ENCODE assay signal across 10 cellular contexts in genomic region chr17:15377608-15378007, GRCh38. TPM values are rescaled to one million over a fixed set of nuclear protein-coding genes. Genes with fewer than 3 reads are reported as not detected.
A peak's percentile ranks its signal among the peaks of the same experiment; 100 is the strongest.
DNase-seq lines count a peak whose midpoint lies in the region; ATAC-seq and TF ChIP-seq lines count a peak whose summit lies in the region.
"Had no signal": no experiment of that assay in that cellular context is flagged by ENCODE, and none has a peak within 500 bp of the region (broad histone marks: within the 10 kb centered on the region; RNA-seq: fewer than 3 reads in every experiment).

No MANE protein-coding gene starts in this region.

- H3K79me1 ChIP-seq in mesenchymal stem cell (replicated peaks; ENCODE audit: low read length, poor library complexity, severe bottlenecking) = no peaks in the 10 kb centered on the region

- ATAC-seq in upper lobe of right lung = peak; percentile 51
- ATAC-seq in GM21576 (IDR thresholded peaks at IDR 0.05; ENCODE audit: unreplicated experiment) = no peak
- ATAC-seq in CD8-positive, alpha-beta T cell = no peak

- H3K9ac ChIP-seq in mesenchymal stem cell (ENCODE audit: low read length) = peak overlapping the region; percentile 62

- peaks cover 3% of the 10 kb centered on the region for H3K9me3 Mint-ChIP-seq in chondrocyte (ENCODE audit: low read depth)
- H3K9me3 Mint-ChIP-seq in CD8-positive, alpha-beta T cell = no peaks in the 10 kb centered on the region

- H3K36me3 Mint-ChIP-seq in chondrocyte (ENCODE audit: low read depth) = no peaks in the 10 kb centered on the region
- no peaks in the 10 kb centered on the region for H3K36me3 Mint-ChIP-seq in CD8-positive, alpha-beta T cell

- WGBS in mesenchymal stem cell = 46% methylated on average over 6 of the region's 6 CpGs

- H3K4me2 ChIP-seq in mesenchymal stem cell (ENCODE audit: low read length, poor library complexity, severe bottlenecking) = peak overlapping the region; percentile 61

- H3K27me3 ChIP-seq in mesenchymal stem cell (ENCODE audit: control insufficient read depth in 1 of 2, insufficient read depth in 1 of 2, low read length in 2 of 2) (no peaks in the 10 kb centered on the region), upper lobe of right lung (no peaks in the 10 kb centered on the region)
- no peaks in the 10 kb centered on the region for H3K27me3 ChIP-seq in CD8-positive, alpha-beta T cell (ENCODE audit: insufficient read depth, low read length)
- H3K27me3 ChIP-seq: adrenal gland had no signal

- H3K4me1 Mint-ChIP-seq in chondrocyte (ENCODE audit: low read depth) = peaks cover 19% of the 10 kb centered on the region
- H3K4me1 Mint-ChIP-seq in CD8-positive, alpha-beta T cell (ENCODE audit: low read depth) = no peaks in the 10 kb centered on the region

- peak overlapping the region; percentile 80 for H3K27ac Mint-ChIP-seq in chondrocyte (ENCODE audit: unreplicated experiment)
- H3K27ac Mint-ChIP-seq in CD8-positive, alpha-beta T cell = no peak overlapping the region

- DNase-seq in HT1080 (ENCODE audit: low read depth) (peak; percentile 70), chondrocyte (ENCODE audit: low spot score) (no peak), mesenchymal stem cell (peak; percentile 44), upper lobe of right lung (no peak)
- no peak for DNase-seq in activated CD8-positive, alpha-beta memory T cell treated with anti-CD3 and anti-CD28 coated beads for 24 hours
- DNase-seq in CD8-positive, alpha-beta T cell = no peak
- DNase-seq: activated CD4-positive, CD25-positive, alpha-beta regulatory T cell treated with anti-CD3 and anti-CD28 coated beads, Interleukin-2, amount 50 U/mL, for 72 hours; adrenal gland; stimulated activated CD4-positive, alpha-beta T cell treated with anti-CD3 and anti-CD28 coated beads, Interleukin-2, amount 100 ng/mL, for 24 hours had no signal

- TF ChIP-seq CTCF in chondrocyte (IDR thresholded peaks at IDR 0.05) (no peak), upper lobe of right lung (IDR thresholded peaks at IDR 0.05) (no peak)
- TF ChIP-seq CTCF in CD8-positive, alpha-beta T cell (IDR thresholded peaks at IDR 0.05) = no peak

- H4K8ac ChIP-seq in mesenchymal stem cell (ENCODE audit: low read length) = peak overlapping the region; percentile 49

- H3K27me3 Mint-ChIP-seq in chondrocyte (ENCODE audit: low read depth) = no peaks in the 10 kb centered on the region
- H3K27me3 Mint-ChIP-seq in CD8-positive, alpha-beta T cell (ENCODE audit: low read depth) = peaks cover 24% of the 10 kb centered on the region

- H3K4ac ChIP-seq in mesenchymal stem cell (ENCODE audit: low read depth in 1 of 2, low read length in 2 of 2) = no peak overlapping the region

- no peak overlapping the region for H2AK5ac ChIP-seq in mesenchymal stem cell (ENCODE audit: low read length, severe bottlenecking)

- H3K4me3 ChIP-seq in mesenchymal stem cell (ENCODE audit: insufficient read depth in 1 of 2, low read depth in 1 of 2, low read length in 2 of 2) (peak overlapping the region in 1 of 2 experiments; percentile 56), upper lobe of right lung (no peak overlapping the region)
- no peak overlapping the region for H3K4me3 ChIP-seq in CD8-positive, alpha-beta T cell (ENCODE audit: low read depth, low read length)
- H3K4me3 ChIP-seq: adrenal gland had no signal

- no peak overlapping the region for H3K23ac ChIP-seq in mesenchymal stem cell (ENCODE audit: low read length in 2 of 2)

- peak overlapping the region; percentile 19 for H2BK5ac ChIP-seq in mesenchymal stem cell (ENCODE audit: low read depth, low read length, poor library complexity, severe bottlenecking)

- H3K9me3 ChIP-seq in mesenchymal stem cell (ENCODE audit: control insufficient read depth, low read length) (no peaks in the 10 kb centered on the region), upper lobe of right lung (no peaks in the 10 kb centered on the region)
- no peaks in the 10 kb centered on the region for H3K9me3 ChIP-seq in CD8-positive, alpha-beta T cell (ENCODE audit: low read length)
- H3K9me3 ChIP-seq: adrenal gland had no signal

- H3K4me3 Mint-ChIP-seq in chondrocyte (ENCODE audit: unreplicated experiment) = peak overlapping the region; percentile 66
- no peak overlapping the region for H3K4me3 Mint-ChIP-seq in CD8-positive, alpha-beta T cell

- H3K14ac ChIP-seq in mesenchymal stem cell (ENCODE audit: low read length in 2 of 2) = no peak overlapping the region

- intact Hi-C loops in upper lobe of right lung (cut with DNase I) = no loop called here
- intact Hi-C loops in CD8-positive, alpha-beta T cell (cut with DNase I, micrococcal nuclease) = no loop called here

- peak overlapping the region; percentile 93 for H3K27ac ChIP-seq in mesenchymal stem cell (ENCODE audit: low read length, poor library complexity, severe bottlenecking)
- H3K27ac ChIP-seq in upper lobe of right lung = no peak overlapping the region
- H3K27ac ChIP-seq in CD8-positive, alpha-beta T cell (ENCODE audit: low read depth, low read length) = no peak overlapping the region
- H3K27ac ChIP-seq: adrenal gland had no signal

- no peak overlapping the region for H2BK15ac ChIP-seq in mesenchymal stem cell (ENCODE audit: low read depth, poor library complexity, severe bottlenecking)

- H2AFZ ChIP-seq in mesenchymal stem cell (ENCODE audit: low read depth, low read length) = no peak overlapping the region

- H2BK12ac ChIP-seq in mesenchymal stem cell (ENCODE audit: low read length in 2 of 2) = no peak overlapping the region

- no peak overlapping the region for H4K91ac ChIP-seq in mesenchymal stem cell (ENCODE audit: low read length)

- H3K4me1 ChIP-seq in mesenchymal stem cell (ENCODE audit: control insufficient read depth, insufficient read depth, low read depth, low read length) (peaks cover 6% of the 10 kb centered on the region), upper lobe of right lung (no peaks in the 10 kb centered on the region)
- H3K4me1 ChIP-seq in CD8-positive, alpha-beta T cell (ENCODE audit: insufficient read depth, low read length) = no peaks in the 10 kb centered on the region
- H3K4me1 ChIP-seq: adrenal gland had no signal

- no peak overlapping the region for H3K18ac ChIP-seq in mesenchymal stem cell (ENCODE audit: low read depth in 1 of 2, low read length in 2 of 2)

- POLR2A ChIA-PET in CD8-positive, alpha-beta T cell (lab: Charles Lee) = no interaction called here

- CTCF ChIA-PET in CD8-positive, alpha-beta T cell (lab: Charles Lee) = no interaction called here

- H3K36me3 ChIP-seq in mesenchymal stem cell (ENCODE audit: control insufficient read depth in 1 of 2, insufficient read depth in 2 of 2, low read depth in 1 of 2, low read length in 2 of 2) = no peaks in the 10 kb centered on the region
- H3K36me3 ChIP-seq in upper lobe of right lung = no peaks in the 10 kb centered on the region
- H3K36me3 ChIP-seq in CD8-positive, alpha-beta T cell (ENCODE audit: insufficient read depth, low read length) = no peaks in the 10 kb centered on the region
- H3K36me3 ChIP-seq: adrenal gland had no signal

- H2BK120ac ChIP-seq in mesenchymal stem cell (ENCODE audit: low read depth, low read length) = no peak overlapping the region

RNA-seq across cellular contexts. Expression of gene TEKT3, which starts 36.2 kb away (rescaled TPM):
- total RNA-seq in HT1080 (2014; rRNA removed; shearing (Covaris generic)) = not detected in 2 replicates
- 0.35 TPM in 1 of 2 replicates, not detected in the other for polyA plus RNA-seq in HT1080 (2015; cell fraction: cytosol; rRNA removed)
- polyA plus RNA-seq in HT1080 (2015; cell fraction: nucleus; rRNA removed) = not detected in 2 replicates
- total RNA-seq in chondrocyte (0.82 to 2.3 TPM in 2 of 3 replicates, not detected in the other), upper lobe of right lung (not detected)
- 0.73 TPM for polyA plus RNA-seq in mesenchymal stem cell (2013, experiment 1 of 2)
- 1.1 TPM for polyA plus RNA-seq in mesenchymal stem cell (2013, experiment 2 of 2)
- under 1 TPM in 1 of 2 experiments, not detected in 1; 0.28 TPM for total RNA-seq in CD8-positive, alpha-beta T cell

Comparison
In these comparisons a context has a peak if more than half of its experiments do, and no peak if none do; other contexts are left out.
1. DNase-seq: peak in HT1080 (single experiment) and mesenchymal stem cell (single experiment); none in chondrocyte (single experiment), upper lobe of right lung (single experiment), activated CD8-positive, alpha-beta memory T cell treated with anti-CD3 and anti-CD28 coated beads for 24 hours (single experiment) and CD8-positive, alpha-beta T cell (0 of 7).